Comparison of ENCODE assay signal across 3 cellular contexts in the genomic region with DNA sequence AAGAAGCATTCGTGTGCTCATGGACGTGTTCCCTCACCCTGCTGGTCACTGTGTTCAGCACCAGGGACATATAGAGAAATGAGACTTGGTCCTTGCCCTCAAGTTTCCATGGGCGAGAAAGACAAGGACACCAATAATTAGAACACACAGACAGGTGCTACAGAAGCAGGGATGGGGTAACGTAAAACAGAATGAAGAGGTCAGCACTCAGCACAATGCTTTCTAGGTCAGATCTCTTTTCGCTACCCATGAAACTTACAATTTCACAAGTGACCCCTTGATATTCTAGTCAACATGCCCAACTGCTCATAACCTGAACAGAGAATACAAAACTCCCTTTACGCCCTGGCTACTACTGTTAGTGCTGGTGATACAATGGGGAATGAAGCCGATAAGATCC.
TF ChIP-seq lines count a peak whose summit lies in the region.

No MANE protein-coding gene starts in this region.

TF ChIP-seq in SK-N-SH, 30 proteins besides CTCF, POLR2A, EP300 and RAD21:
- TF ChIP-seq, protein P1, sequence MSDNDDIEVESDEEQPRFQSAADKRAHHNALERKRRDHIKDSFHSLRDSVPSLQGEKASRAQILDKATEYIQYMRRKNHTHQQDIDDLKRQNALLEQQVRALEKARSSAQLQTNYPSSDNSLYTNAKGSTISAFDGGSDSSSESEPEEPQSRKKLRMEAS (IDR thresholded peaks at IDR 0.05; ENCODE audit: low read depth), result no peak
- TF ChIP-seq, protein P2, sequence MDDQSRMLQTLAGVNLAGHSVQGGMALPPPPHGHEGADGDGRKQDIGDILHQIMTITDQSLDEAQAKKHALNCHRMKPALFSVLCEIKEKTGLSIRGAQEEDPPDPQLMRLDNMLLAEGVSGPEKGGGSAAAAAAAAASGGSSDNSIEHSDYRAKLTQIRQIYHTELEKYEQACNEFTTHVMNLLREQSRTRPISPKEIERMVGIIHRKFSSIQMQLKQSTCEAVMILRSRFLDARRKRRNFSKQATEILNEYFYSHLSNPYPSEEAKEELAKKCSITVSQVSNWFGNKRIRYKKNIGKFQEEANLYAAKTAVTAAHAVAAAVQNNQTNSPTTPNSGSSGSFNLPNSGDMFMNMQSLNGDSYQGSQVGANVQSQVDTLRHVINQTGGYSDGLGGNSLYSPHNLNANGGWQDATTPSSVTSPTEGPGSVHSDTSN (IDR thresholded peaks at IDR 0.05), result no peak
- no peak for TF ChIP-seq RCOR1 (IDR thresholded peaks at IDR 0.05; ENCODE audit: low read length)
TF ChIP-seq in SK-N-SH: peak in this region for 0.

TF ChIP-seq in SK-N-SH treated with all-trans-retinoic acid at 6 μM for 48 hours, 23 proteins besides CTCF, POLR2A, EP300 and RAD21:
- TF ChIP-seq, protein P3, sequence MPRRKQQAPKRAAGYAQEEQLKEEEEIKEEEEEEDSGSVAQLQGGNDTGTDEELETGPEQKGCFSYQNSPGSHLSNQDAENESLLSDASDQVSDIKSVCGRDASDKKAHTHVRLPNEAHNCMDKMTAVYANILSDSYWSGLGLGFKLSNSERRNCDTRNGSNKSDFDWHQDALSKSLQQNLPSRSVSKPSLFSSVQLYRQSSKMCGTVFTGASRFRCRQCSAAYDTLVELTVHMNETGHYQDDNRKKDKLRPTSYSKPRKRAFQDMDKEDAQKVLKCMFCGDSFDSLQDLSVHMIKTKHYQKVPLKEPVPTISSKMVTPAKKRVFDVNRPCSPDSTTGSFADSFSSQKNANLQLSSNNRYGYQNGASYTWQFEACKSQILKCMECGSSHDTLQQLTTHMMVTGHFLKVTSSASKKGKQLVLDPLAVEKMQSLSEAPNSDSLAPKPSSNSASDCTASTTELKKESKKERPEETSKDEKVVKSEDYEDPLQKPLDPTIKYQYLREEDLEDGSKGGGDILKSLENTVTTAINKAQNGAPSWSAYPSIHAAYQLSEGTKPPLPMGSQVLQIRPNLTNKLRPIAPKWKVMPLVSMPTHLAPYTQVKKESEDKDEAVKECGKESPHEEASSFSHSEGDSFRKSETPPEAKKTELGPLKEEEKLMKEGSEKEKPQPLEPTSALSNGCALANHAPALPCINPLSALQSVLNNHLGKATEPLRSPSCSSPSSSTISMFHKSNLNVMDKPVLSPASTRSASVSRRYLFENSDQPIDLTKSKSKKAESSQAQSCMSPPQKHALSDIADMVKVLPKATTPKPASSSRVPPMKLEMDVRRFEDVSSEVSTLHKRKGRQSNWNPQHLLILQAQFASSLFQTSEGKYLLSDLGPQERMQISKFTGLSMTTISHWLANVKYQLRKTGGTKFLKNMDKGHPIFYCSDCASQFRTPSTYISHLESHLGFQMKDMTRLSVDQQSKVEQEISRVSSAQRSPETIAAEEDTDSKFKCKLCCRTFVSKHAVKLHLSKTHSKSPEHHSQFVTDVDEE (CRISPR knock-in tag; IDR thresholded peaks at IDR 0.05), result no peak
- no peak for TF ChIP-seq GLIS3 (CRISPR knock-in tag; IDR thresholded peaks at IDR 0.05)
- no peak for TF ChIP-seq RARB (CRISPR knock-in tag; IDR thresholded peaks at IDR 0.05)
- no peak for TF ChIP-seq BACH2 (CRISPR knock-in tag; IDR thresholded peaks at IDR 0.05; ENCODE audit: borderline replicate concordance)
- no peak for TF ChIP-seq ZFP3 (CRISPR knock-in tag; IDR thresholded peaks at IDR 0.05)
- TF ChIP-seq, protein P4, sequence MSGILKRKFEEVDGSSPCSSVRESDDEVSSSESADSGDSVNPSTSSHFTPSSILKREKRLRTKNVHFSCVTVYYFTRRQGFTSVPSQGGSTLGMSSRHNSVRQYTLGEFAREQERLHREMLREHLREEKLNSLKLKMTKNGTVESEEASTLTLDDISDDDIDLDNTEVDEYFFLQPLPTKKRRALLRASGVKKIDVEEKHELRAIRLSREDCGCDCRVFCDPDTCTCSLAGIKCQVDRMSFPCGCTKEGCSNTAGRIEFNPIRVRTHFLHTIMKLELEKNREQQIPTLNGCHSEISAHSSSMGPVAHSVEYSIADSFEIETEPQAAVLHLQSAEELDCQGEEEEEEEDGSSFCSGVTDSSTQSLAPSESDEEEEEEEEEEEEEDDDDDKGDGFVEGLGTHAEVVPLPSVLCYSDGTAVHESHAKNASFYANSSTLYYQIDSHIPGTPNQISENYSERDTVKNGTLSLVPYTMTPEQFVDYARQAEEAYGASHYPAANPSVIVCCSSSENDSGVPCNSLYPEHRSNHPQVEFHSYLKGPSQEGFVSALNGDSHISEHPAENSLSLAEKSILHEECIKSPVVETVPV (CRISPR knock-in tag; IDR thresholded peaks at IDR 0.05), result no peak
- no peak for TF ChIP-seq ISL1 (CRISPR knock-in tag; IDR thresholded peaks at IDR 0.05)
- TF ChIP-seq TOX (CRISPR knock-in tag; IDR thresholded peaks at IDR 0.05; ENCODE audit: borderline replicate concordance), result no peak
- no peak for TF ChIP-seq TCF4 (CRISPR knock-in tag; IDR thresholded peaks at IDR 0.05; ENCODE audit: borderline replicate concordance)
- TF ChIP-seq ZNF70 (CRISPR knock-in tag; IDR thresholded peaks at IDR 0.05), result no peak
- TF ChIP-seq ZNF565 (CRISPR knock-in tag; conservative IDR thresholded peaks at IDR 0.05; ENCODE audit: low read depth), result no peak
- TF ChIP-seq ZC3H10 (CRISPR knock-in tag; IDR thresholded peaks at IDR 0.05), result no peak
- no peak for TF ChIP-seq ZFP30 (CRISPR knock-in tag; IDR thresholded peaks at IDR 0.05)

TF ChIP-seq in IMR-90, 13 proteins besides CTCF, POLR2A, EP300 and RAD21:
- no peak for TF ChIP-seq RCOR1 (IDR thresholded peaks at IDR 0.05; ENCODE audit: insufficient replicate concordance, low read length)
- no peak for TF ChIP-seq RFX5 (IDR thresholded peaks at IDR 0.05; ENCODE audit: low read depth, low read length)
- no peak for TF ChIP-seq SMC3 (IDR thresholded peaks at IDR 0.05; ENCODE audit: low read depth, low read length)
- TF ChIP-seq NFE2L2 (IDR thresholded peaks at IDR 0.05; ENCODE audit: low read depth, low read length), result no peak
- no peak for TF ChIP-seq CEBPB (IDR thresholded peaks at IDR 0.05; ENCODE audit: low read depth, low read length)
- TF ChIP-seq BHLHE40 (IDR thresholded peaks at IDR 0.05; ENCODE audit: low read depth, low read length), result no peak
- TF ChIP-seq FOS (IDR thresholded peaks at IDR 0.05; ENCODE audit: low read depth, low read length), result no peak
